ENCODE assay signal across 22 cellular contexts in genomic region chr18:28824183-28824574, GRCh38.
DNase-seq lines count a peak whose midpoint lies in the region; ATAC-seq, FAIRE-seq and TF ChIP-seq lines count a peak whose summit lies in the region.
"Had no signal": no experiment of that assay in that cellular context is flagged by ENCODE, and none has a peak within 500 bp of the region (broad histone marks: within the 10 kb centered on the region; RNA-seq: fewer than 3 reads in every experiment).

No MANE protein-coding gene starts in this region.

- ATAC-seq in DND-41 (ENCODE audit: insufficient read depth, low read depth) (peak; percentile 75), pancreas (no peak)
- ATAC-seq: A549; CD8-positive, alpha-beta T cell had no signal

- no peaks in the 10 kb centered on the region for H3K27me3 ChIP-seq in DND-41 (ENCODE audit: insufficient read depth, low read length, poor library complexity)
- H3K27me3 ChIP-seq in MM.1S (replicated peaks; ENCODE audit: insufficient read depth, low read length), result no peaks in the 10 kb centered on the region
- H3K27me3 ChIP-seq in osteoblast (ENCODE audit: insufficient read depth, low read length), result no peaks in the 10 kb centered on the region
- H3K27me3 ChIP-seq in pancreas, result no peaks in the 10 kb centered on the region
- H3K27me3 ChIP-seq: BLaER1 treated with 17β-estradiol and CSF1 and Interleukin-3, amounts not matched to agents 10 nM and 100 nM had no signal

- H3K36me3 ChIP-seq in DND-41 (ENCODE audit: insufficient read depth, low read length) (no peaks in the 10 kb centered on the region), MM.1S (replicated peaks; ENCODE audit: insufficient read depth, low read length) (no peaks in the 10 kb centered on the region), osteoblast (ENCODE audit: insufficient read depth, low read length) (no peaks in the 10 kb centered on the region), pancreas (no peaks in the 10 kb centered on the region)
- H3K36me3 ChIP-seq: BLaER1 treated with 17β-estradiol and CSF1 and Interleukin-3, amounts not matched to agents 10 nM and 100 nM had no signal

- H3K4me2 ChIP-seq in DND-41 (ENCODE audit: insufficient read depth, low read length) (no peak overlapping the region), MM.1S (ENCODE audit: low read depth, low read length) (peak overlapping the region; percentile 21; the same call in 1 of the 2 replicates), osteoblast (ENCODE audit: insufficient read depth, low read length) (no peak overlapping the region)
- H3K4me2 ChIP-seq: A549; BLaER1 treated with 17β-estradiol and CSF1 and Interleukin-3, amounts not matched to agents 10 nM and 100 nM had no signal

- H3F3A ChIP-seq in MM.1S (ENCODE audit: insufficient read depth, low read length), result no peaks in the 10 kb centered on the region

- DNase-seq in DND-41 (no peak), MM.1S (peak; percentile 72), osteoblast (ENCODE audit: insufficient read length, low spot score, missing footprints) (no peak), pancreas (no peak), DMS 273 treated with DMSO at 0.1 percent for 48 hours (lab: John Stamatoyannopoulos, UW) (no peak)
- DNase-seq: AML-193; Caco-2; Calu3; CD4-positive, alpha-beta T cell; CD8-positive, alpha-beta T cell; DMS153; DMS53; DMS79; GF-D8 had no signal

- no peaks in the 10 kb centered on the region for H3K9me2 ChIP-seq in MM.1S (replicated peaks; ENCODE audit: insufficient read depth, low read length)

- H4K20me1 ChIP-seq in DND-41 (ENCODE audit: insufficient read depth, low read length) (no peaks in the 10 kb centered on the region), MM.1S (ENCODE audit: insufficient read depth, low read length) (no peaks in the 10 kb centered on the region), osteoblast (ENCODE audit: insufficient read depth, low read length) (no peaks in the 10 kb centered on the region)
- H4K20me1 ChIP-seq: BLaER1 treated with 17β-estradiol and CSF1 and Interleukin-3, amounts not matched to agents 10 nM and 100 nM had no signal

- intact Hi-C loops in pancreas (cut with DNase I), result no loop called here

- H3K4me1 ChIP-seq in DND-41 (ENCODE audit: insufficient read depth, low read length) (peaks cover 10% of the 10 kb centered on the region), MM.1S (ENCODE audit: low read length) (peaks cover 18% of the 10 kb centered on the region), osteoblast (ENCODE audit: insufficient read depth, low read length) (no peaks in the 10 kb centered on the region), pancreas (no peaks in the 10 kb centered on the region)
- H3K4me1 ChIP-seq: A549; BLaER1 treated with 17β-estradiol and CSF1 and Interleukin-3, amounts not matched to agents 10 nM and 100 nM; Caco-2 had no signal

- H3K79me2 ChIP-seq in DND-41 (ENCODE audit: insufficient read depth, low read length), result no peaks in the 10 kb centered on the region
- no peaks in the 10 kb centered on the region for H3K79me2 ChIP-seq in MM.1S (ENCODE audit: low read length)
- no peaks in the 10 kb centered on the region for H3K79me2 ChIP-seq in osteoblast (ENCODE audit: insufficient read depth, low read length)

- FAIRE-seq in pancreas (lab: Jason Lieb, UNC), result no peak
- FAIRE-seq: A549, D721Med, G401.6, GM12891, GM19239 had no signal

- H3K4me3 ChIP-seq in DND-41 (ENCODE audit: low read depth in 1 of 2, low read length in 2 of 2) (no peak overlapping the region), MM.1S (ENCODE audit: low read length) (no peak overlapping the region), osteoblast (ENCODE audit: insufficient read depth, low read length) (no peak overlapping the region), pancreas (no peak overlapping the region)
- H3K4me3 ChIP-seq: A549; BLaER1 treated with 17β-estradiol and CSF1 and Interleukin-3, amounts not matched to agents 10 nM and 100 nM had no signal

- 39 to 41% methylated on average over 2 of the region's 2 CpGs for WGBS in pancreas, 2 donors

- H2AFZ ChIP-seq in DND-41 (ENCODE audit: low read depth, low read length) (no peak overlapping the region), MM.1S (ENCODE audit: low read length) (no peak overlapping the region), osteoblast (ENCODE audit: low read length) (peak overlapping the region; percentile 16)

- H3K9ac ChIP-seq in DND-41 (ENCODE audit: low read depth, low read length) (no peak overlapping the region), MM.1S (ENCODE audit: low read length) (no peak overlapping the region)
- H3K9ac ChIP-seq: BLaER1 treated with 17β-estradiol and CSF1 and Interleukin-3, amounts not matched to agents 10 nM and 100 nM had no signal

- H3K9me3 ChIP-seq in DND-41 (ENCODE audit: insufficient read depth, low read length, severe bottlenecking) (no peaks in the 10 kb centered on the region), MM.1S (replicated peaks; ENCODE audit: insufficient read depth, low read length) (no peaks in the 10 kb centered on the region), osteoblast (ENCODE audit: low read depth, low read length) (no peaks in the 10 kb centered on the region), pancreas (no peaks in the 10 kb centered on the region)
- H3K9me3 ChIP-seq: A549; BLaER1 treated with 17β-estradiol and CSF1 and Interleukin-3, amounts not matched to agents 10 nM and 100 nM; Caco-2 had no signal

- TF ChIP-seq CTCF in DND-41 (IDR thresholded peaks at IDR 0.05; ENCODE audit: borderline replicate concordance, extremely low read depth, low read length, poor library complexity, severe bottlenecking) (no peak), MM.1S (IDR thresholded peaks at IDR 0.05; ENCODE audit: low read length) (no peak), osteoblast (IDR thresholded peaks at IDR 0.05; ENCODE audit: extremely low read depth, low read depth, low read length) (no peak), pancreas (IDR thresholded peaks at IDR 0.05) (no peak)

- H3K27ac ChIP-seq in DND-41 (ENCODE audit: low read length), result 0 out of 2 replicates have a peak overlapping the region, but pooled peaks have one; percentile 13
- peak overlapping the region; percentile 9; the same call in 1 of the 2 replicates for H3K27ac ChIP-seq in MM.1S (ENCODE audit: low read length)
- no peak overlapping the region for H3K27ac ChIP-seq in osteoblast (ENCODE audit: low read depth, low read length)
- H3K27ac ChIP-seq in pancreas, result no peak overlapping the region
- H3K27ac ChIP-seq: 22Rv1; A549; BLaER1 treated with 17β-estradiol and CSF1 and Interleukin-3, amounts not matched to agents 10 nM and 100 nM; C4-2B had no signal

Comparison
In these comparisons a context has a peak if more than half of its experiments do, and no peak if none do; other contexts are left out.
1. H3K27ac ChIP-seq: peak in DND-41 (single experiment) and MM.1S (single experiment); none in osteoblast (single experiment) and pancreas (0 of 4).